In the genomic region with DNA sequence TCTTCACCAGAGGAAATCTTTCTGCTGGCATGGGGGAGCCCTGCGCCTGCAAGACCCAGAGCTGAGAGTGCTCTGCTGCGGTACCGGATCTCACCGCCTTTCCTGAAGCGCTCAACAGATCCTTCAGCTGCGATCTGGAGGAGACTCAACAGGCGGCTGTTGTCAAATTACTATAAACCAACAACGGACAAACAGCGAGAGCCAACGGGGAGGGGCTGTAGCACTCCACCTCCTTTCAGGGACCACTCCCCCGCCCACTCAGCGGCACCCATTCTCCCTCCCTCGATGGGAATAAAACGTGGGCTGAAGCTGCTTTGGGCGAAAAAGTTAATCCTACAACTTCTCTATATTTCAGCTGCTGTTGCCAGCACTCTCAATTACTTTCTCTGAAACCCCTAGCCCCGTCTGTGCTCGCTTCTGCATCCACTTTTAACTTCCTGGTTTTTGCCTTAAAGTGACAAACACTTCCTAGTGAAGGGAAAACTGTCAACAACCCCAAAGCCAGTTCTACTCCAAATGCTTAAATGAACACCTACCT, we compare ENCODE assay signal across 1 cellular context.
TF ChIP-seq lines count a peak whose summit lies in the region.

A gene with protein sequence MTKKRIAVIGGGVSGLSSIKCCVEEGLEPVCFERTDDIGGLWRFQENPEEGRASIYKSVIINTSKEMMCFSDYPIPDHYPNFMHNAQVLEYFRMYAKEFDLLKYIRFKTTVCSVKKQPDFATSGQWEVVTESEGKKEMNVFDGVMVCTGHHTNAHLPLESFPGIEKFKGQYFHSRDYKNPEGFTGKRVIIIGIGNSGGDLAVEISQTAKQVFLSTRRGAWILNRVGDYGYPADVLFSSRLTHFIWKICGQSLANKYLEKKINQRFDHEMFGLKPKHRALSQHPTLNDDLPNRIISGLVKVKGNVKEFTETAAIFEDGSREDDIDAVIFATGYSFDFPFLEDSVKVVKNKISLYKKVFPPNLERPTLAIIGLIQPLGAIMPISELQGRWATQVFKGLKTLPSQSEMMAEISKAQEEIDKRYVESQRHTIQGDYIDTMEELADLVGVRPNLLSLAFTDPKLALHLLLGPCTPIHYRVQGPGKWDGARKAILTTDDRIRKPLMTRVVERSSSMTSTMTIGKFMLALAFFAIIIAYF (minus strand): TSS at position 147 of the 538 bp plus-strand sequence. CDS start 310 bp downstream, outside the sequence.

TF ChIP-seq in GM23338, 12 proteins besides CTCF, POLR2A, EP300 and RAD21 (continued from another document):
- TF ChIP-seq, protein P1, sequence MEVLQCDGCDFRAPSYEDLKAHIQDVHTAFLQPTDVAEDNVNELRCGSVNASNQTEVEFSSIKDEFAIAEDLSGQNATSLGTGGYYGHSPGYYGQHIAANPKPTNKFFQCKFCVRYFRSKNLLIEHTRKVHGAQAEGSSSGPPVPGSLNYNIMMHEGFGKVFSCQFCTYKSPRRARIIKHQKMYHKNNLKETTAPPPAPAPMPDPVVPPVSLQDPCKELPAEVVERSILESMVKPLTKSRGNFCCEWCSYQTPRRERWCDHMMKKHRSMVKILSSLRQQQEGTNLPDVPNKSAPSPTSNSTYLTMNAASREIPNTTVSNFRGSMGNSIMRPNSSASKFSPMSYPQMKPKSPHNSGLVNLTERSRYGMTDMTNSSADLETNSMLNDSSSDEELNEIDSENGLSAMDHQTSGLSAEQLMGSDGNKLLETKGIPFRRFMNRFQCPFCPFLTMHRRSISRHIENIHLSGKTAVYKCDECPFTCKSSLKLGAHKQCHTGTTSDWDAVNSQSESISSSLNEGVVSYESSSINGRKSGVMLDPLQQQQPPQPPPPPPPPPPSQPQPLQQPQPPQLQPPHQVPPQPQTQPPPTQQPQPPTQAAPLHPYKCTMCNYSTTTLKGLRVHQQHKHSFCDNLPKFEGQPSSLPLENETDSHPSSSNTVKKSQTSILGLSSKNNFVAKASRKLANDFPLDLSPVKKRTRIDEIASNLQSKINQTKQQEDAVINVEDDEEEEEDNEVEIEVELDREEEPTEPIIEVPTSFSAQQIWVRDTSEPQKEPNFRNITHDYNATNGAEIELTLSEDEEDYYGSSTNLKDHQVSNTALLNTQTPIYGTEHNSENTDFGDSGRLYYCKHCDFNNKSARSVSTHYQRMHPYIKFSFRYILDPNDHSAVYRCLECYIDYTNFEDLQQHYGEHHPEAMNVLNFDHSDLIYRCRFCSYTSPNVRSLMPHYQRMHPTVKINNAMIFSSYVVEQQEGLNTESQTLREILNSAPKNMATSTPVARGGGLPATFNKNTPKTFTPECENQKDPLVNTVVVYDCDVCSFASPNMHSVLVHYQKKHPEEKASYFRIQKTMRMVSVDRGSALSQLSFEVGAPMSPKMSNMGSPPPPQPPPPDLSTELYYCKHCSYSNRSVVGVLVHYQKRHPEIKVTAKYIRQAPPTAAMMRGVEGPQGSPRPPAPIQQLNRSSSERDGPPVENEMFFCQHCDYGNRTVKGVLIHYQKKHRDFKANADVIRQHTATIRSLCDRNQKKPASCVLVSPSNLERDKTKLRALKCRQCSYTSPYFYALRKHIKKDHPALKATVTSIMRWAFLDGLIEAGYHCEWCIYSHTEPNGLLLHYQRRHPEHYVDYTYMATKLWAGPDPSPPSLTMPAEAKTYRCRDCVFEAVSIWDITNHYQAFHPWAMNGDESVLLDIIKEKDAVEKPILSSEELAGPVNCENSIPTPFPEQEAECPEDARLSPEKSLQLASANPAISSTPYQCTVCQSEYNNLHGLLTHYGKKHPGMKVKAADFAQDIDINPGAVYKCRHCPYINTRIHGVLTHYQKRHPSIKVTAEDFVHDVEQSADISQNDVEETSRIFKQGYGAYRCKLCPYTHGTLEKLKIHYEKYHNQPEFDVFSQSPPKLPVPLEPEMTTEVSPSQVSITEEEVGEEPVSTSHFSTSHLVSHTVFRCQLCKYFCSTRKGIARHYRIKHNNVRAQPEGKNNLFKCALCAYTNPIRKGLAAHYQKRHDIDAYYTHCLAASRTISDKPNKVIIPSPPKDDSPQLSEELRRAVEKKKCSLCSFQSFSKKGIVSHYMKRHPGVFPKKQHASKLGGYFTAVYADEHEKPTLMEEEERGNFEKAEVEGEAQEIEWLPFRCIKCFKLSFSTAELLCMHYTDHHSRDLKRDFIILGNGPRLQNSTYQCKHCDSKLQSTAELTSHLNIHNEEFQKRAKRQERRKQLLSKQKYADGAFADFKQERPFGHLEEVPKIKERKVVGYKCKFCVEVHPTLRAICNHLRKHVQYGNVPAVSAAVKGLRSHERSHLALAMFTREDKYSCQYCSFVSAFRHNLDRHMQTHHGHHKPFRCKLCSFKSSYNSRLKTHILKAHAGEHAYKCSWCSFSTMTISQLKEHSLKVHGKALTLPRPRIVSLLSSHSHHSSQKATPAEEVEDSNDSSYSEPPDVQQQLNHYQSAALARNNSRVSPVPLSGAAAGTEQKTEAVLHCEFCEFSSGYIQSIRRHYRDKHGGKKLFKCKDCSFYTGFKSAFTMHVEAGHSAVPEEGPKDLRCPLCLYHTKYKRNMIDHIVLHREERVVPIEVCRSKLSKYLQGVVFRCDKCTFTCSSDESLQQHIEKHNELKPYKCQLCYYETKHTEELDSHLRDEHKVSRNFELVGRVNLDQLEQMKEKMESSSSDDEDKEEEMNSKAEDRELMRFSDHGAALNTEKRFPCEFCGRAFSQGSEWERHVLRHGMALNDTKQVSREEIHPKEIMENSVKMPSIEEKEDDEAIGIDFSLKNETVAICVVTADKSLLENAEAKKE (CRISPR knock-in tag; IDR thresholded peaks at IDR 0.05), result peak; percentile 52; the same call in 1 of the 2 replicates
